10 cellular contexts compared by ENCODE assay signal in genomic region chr4:153156263-153156662, GRCh38. TPM values are rescaled to one million over a fixed set of nuclear protein-coding genes. Genes with fewer than 3 reads are reported as not detected.
DNase-seq lines count a peak whose midpoint lies in the region; ATAC-seq and TF ChIP-seq lines count a peak whose summit lies in the region.
"Had no signal": no experiment of that assay in that cellular context is flagged by ENCODE, and none has a peak within 500 bp of the region (broad histone marks: within the 10 kb centered on the region; RNA-seq: fewer than 3 reads in every experiment).

No MANE protein-coding gene starts in this region.

- no peaks in the 10 kb centered on the region for H3K9me2 ChIP-seq in GM23338 (ENCODE audit: insufficient read depth)

- H3K27me3 ChIP-seq in GM23338 (ENCODE audit: insufficient read depth): peaks cover 71% of the 10 kb centered on the region
- H3K27me3 ChIP-seq in ascending aorta: no peaks in the 10 kb centered on the region
- H3K27me3 ChIP-seq: right lobe of liver had no signal

- H3K4me1 Mint-ChIP-seq in CD14-positive monocyte (peaks cover 35% of the 10 kb centered on the region), GM23338 (peaks cover 42% of the 10 kb centered on the region), T-helper 17 cell (peaks cover 30% of the 10 kb centered on the region)

- H3F3A ChIP-seq in GM23338 (replicated peaks; ENCODE audit: low read depth): peaks cover 11% of the 10 kb centered on the region

- H3K27ac Mint-ChIP-seq in CD14-positive monocyte (no peak overlapping the region), GM23338 (no peak overlapping the region), T-helper 17 cell (peak overlapping the region; percentile 94)

- H3K4me1 ChIP-seq in GM23338 (ENCODE audit: insufficient read depth) (peaks cover 33% of the 10 kb centered on the region), ascending aorta (peaks cover 3 to 8% of the 10 kb centered on the region in 2 donors)

- no peak overlapping the region for H2AFZ ChIP-seq in GM23338

- H3K27me3 Mint-ChIP-seq in CD14-positive monocyte (ENCODE audit: low read depth in 3 of 3) (peaks cover 22 to 32% (median 24%) of the 10 kb centered on the region in 3 donors), GM23338 (ENCODE audit: insufficient read depth, low read depth, poor library complexity) (peaks cover 46% of the 10 kb centered on the region), T-helper 17 cell (no peaks in the 10 kb centered on the region)

- peak; percentile 31 for ATAC-seq in GM23338
- no peak for ATAC-seq in T-helper 17 cell
- no peak for ATAC-seq in HG03571 (IDR thresholded peaks at IDR 0.05; ENCODE audit: unreplicated experiment)
- no peak for ATAC-seq in HG02678 (IDR thresholded peaks at IDR 0.05; ENCODE audit: unreplicated experiment)
- ATAC-seq: right lobe of liver had no signal

- no peaks in the 10 kb centered on the region for H3K9me3 ChIP-seq in T-helper 17 cell (ENCODE audit: control insufficient read depth, low read length, poor library complexity, severe bottlenecking)
- no peaks in the 10 kb centered on the region for H3K9me3 ChIP-seq in ascending aorta
- H3K9me3 ChIP-seq: right lobe of liver, thoracic aorta had no signal

- no peaks in the 10 kb centered on the region for H3K79me2 ChIP-seq in GM23338 (replicated peaks; ENCODE audit: insufficient read depth)

- no peaks in the 10 kb centered on the region for H4K20me1 ChIP-seq in GM23338 (replicated peaks; ENCODE audit: insufficient read depth)

- H3K4me3 Mint-ChIP-seq in CD14-positive monocyte: no peak overlapping the region
- H3K4me3 Mint-ChIP-seq in GM23338: no peak overlapping the region
- no peak overlapping the region for H3K4me3 Mint-ChIP-seq in T-helper 17 cell

- intact Hi-C loops in CD14-positive monocyte (cut with micrococcal nuclease): loop anchor here in 1 of 2 donors (10.0 kb wide), 1 partner anchor 189 kb away; the partner anchor contains the start of gene MND1
- intact Hi-C loops in ascending aorta (cut with DNase I): no loop called here

- H3K9me3 Mint-ChIP-seq in CD14-positive monocyte: peaks cover 0 to 1% (median 0%) of the 10 kb centered on the region in 7 donors
- H3K9me3 Mint-ChIP-seq in GM23338: no peaks in the 10 kb centered on the region

- H3K36me3 ChIP-seq in GM23338 (ENCODE audit: insufficient read depth) (no peaks in the 10 kb centered on the region), ascending aorta (no peaks in the 10 kb centered on the region)
- H3K36me3 ChIP-seq: right lobe of liver, thoracic aorta had no signal

- H3K27ac ChIP-seq in GM23338 (ENCODE audit: low read depth) (no peak overlapping the region), ascending aorta (no peak overlapping the region)
- H3K27ac ChIP-seq: right lobe of liver, thoracic aorta had no signal

- H3K36me3 Mint-ChIP-seq in CD14-positive monocyte: no peaks in the 10 kb centered on the region
- H3K36me3 Mint-ChIP-seq in GM23338 (ENCODE audit: low read depth): no peaks in the 10 kb centered on the region
- no peaks in the 10 kb centered on the region for H3K36me3 Mint-ChIP-seq in T-helper 17 cell (ENCODE audit: low read depth)

- DNase-seq in CD14-positive monocyte (ENCODE audit: low spot score) (no peak), GM23338 (ENCODE audit: low spot score) (peak; percentile 71), T-helper 17 cell (peak in 1 of 3 donors; percentile 11), ascending aorta (ENCODE audit: low spot score in 2 of 2) (no peak), NCI-H774 (lab: John Stamatoyannopoulos, UW) (no peak)
- DNase-seq in effector CD8-positive, alpha-beta T cell (lab: John Stamatoyannopoulos, UW): peak; percentile 3
- DNase-seq: right lobe of liver had no signal

- peak overlapping the region; percentile 23 for H3K4me2 ChIP-seq in GM23338

- H3K4me3 ChIP-seq in GM23338 (no peak overlapping the region), ascending aorta (no peak overlapping the region)
- H3K4me3 ChIP-seq: right lobe of liver, thoracic aorta had no signal

- TF ChIP-seq CTCF in CD14-positive monocyte (IDR thresholded peaks at IDR 0.05): peak; percentile 5
- peak; percentile 51 to 67 for TF ChIP-seq CTCF in GM23338 (conservative IDR thresholded peaks at IDR 0.05; ENCODE audit: low read depth in 2 of 2)
- no peak for TF ChIP-seq CTCF in ascending aorta (IDR thresholded peaks at IDR 0.05)

TF ChIP-seq in GM23338, 12 proteins besides CTCF, POLR2A, EP300 and RAD21 (continues in another document):
- no peak for TF ChIP-seq ZNF331 (CRISPR knock-in tag; IDR thresholded peaks at IDR 0.05; ENCODE audit: low read depth)
- TF ChIP-seq POLR2AphosphoS5 (IDR thresholded peaks at IDR 0.05; ENCODE audit: low read depth): no peak
- TF ChIP-seq ETS1 (IDR thresholded peaks at IDR 0.05): no peak
- TF ChIP-seq NANOG (IDR thresholded peaks at IDR 0.05; ENCODE audit: borderline replicate concordance): no peak
- TF ChIP-seq ZNF114 (CRISPR knock-in tag; IDR thresholded peaks at IDR 0.05): no peak
- no peak for TF ChIP-seq REST (IDR thresholded peaks at IDR 0.05; ENCODE audit: unreplicated experiment)
- TF ChIP-seq EZH2phosphoT487 (IDR thresholded peaks at IDR 0.05; ENCODE audit: unreplicated experiment): no peak

RNA-seq across cellular contexts. Expression of gene TRIM2, which starts 48.0 kb away (rescaled TPM):
- polyA plus RNA-seq in CD14-positive monocyte (under 1 TPM; 0.50 to 0.96 TPM), GM23338 (2016; fragmentation: Nextera tagmentation; extraction: Ambion mirVana) (20.1 and 22.0 TPM in 2 replicates)
- 61.5 and 64.3 TPM in 2 replicates for total RNA-seq in GM23338 (2014; rRNA removed; shearing (Covaris generic))
- total RNA-seq in T-helper 17 cell (1 to 10 TPM; 4.3 to 9.5 TPM), ascending aorta (33.3 TPM)

Comparison
In these comparisons a context has a peak if more than half of its experiments do, and no peak if none do; other contexts are left out.
1. DNase-seq: peak in GM23338 (single experiment) and effector CD8-positive, alpha-beta T cell (single experiment); none in CD14-positive monocyte (single experiment), ascending aorta (0 of 2) and NCI-H774 (single experiment).
2. CTCF ChIP-seq: peak in CD14-positive monocyte (single experiment) and GM23338 (2 of 2); none in ascending aorta (0 of 3).